34 cellular contexts compared by ENCODE assay signal in genomic region chr16:19299565-19299964, GRCh38. TPM values are rescaled to one million over a fixed set of nuclear protein-coding genes. Genes with fewer than 3 reads are reported as not detected.
"Had no signal": no experiment of that assay in that cellular context is flagged by ENCODE, and none has a peak within 500 bp of the region (broad histone marks: within the 10 kb centered on the region; RNA-seq: fewer than 3 reads in every experiment).

No MANE protein-coding gene starts in this region.

- H3K9me3 ChIP-seq: neutrophil, pancreas, psoas muscle, right lobe of liver, sigmoid colon, stomach, thoracic aorta, thyroid gland, tibial nerve, upper lobe of left lung, vagina had no signal

- H3K9me3 Mint-ChIP-seq: natural killer cell treated with Interleukin-12 subunit alpha and Interleukin-12 subunit beta and Interleukin-15 and Interleukin-18, amount 100 ng/mL, for 72 hours; nephron progenitor cell; neural crest cell had no signal

- H3K27me3 ChIP-seq: neutrophil, right lobe of liver, sigmoid colon, stomach, thyroid gland, tibial nerve, upper lobe of left lung, vagina had no signal

- H3K27ac ChIP-seq: neutrophil, pancreas, psoas muscle, right lobe of liver, sigmoid colon, stomach, thoracic aorta, thyroid gland, tibial nerve, upper lobe of left lung, vagina had no signal

- H3K36me3 Mint-ChIP-seq: naive B cell; naive thymus-derived CD8-positive, alpha-beta T cell; natural killer cell treated with Interleukin-12 subunit alpha and Interleukin-12 subunit beta and Interleukin-15 and Interleukin-18, amount 100 ng/mL, for 72 hours had no signal

- H3K27ac Mint-ChIP-seq: naive B cell; naive thymus-derived CD8-positive, alpha-beta T cell; natural killer cell treated with Interleukin-12 subunit alpha and Interleukin-12 subunit beta and Interleukin-15 and Interleukin-18, amount 100 ng/mL, for 72 hours; nephron progenitor cell; stimulated activated naive CD8-positive, alpha-beta T cell treated with anti-CD3 and anti-CD28 coated beads, Interleukin-15, Interleukin-2, amounts not matched to agents 100 ng/mL and 50 ng/mL, for 24 hours had no signal

- H3K4me3 ChIP-seq: pancreas, psoas muscle, right lobe of liver, sigmoid colon, stomach, thoracic aorta, thyroid gland, tibial nerve, upper lobe of left lung, vagina had no signal

- DNase-seq: naive B cell; naive thymus-derived CD8-positive, alpha-beta T cell; nephron progenitor cell; nucleus accumbens; pancreas; psoas muscle; right cardiac atrium; right lobe of liver; sigmoid colon; small intestine; stimulated activated CD4-positive, alpha-beta T cell treated with anti-CD3 and anti-CD28 coated beads, Interleukin-15, amount 100 ng/mL, for 24 hours; stimulated activated CD4-positive, alpha-beta T cell treated with anti-CD3 and anti-CD28 coated beads, Interleukin-4, amount 100 ng/mL, for 1 hour; stimulated activated CD4-positive, alpha-beta T cell treated with anti-CD3 and anti-CD28 coated beads, Interleukin-4, amount 100 ng/mL, for 4 hours; stimulated activated CD8-positive, alpha-beta memory T cell treated with anti-CD3 and anti-CD28 coated beads, Interleukin-4, amount 100 ng/mL, for 48 hours; stimulated activated naive CD4-positive, alpha-beta T cell treated with Interleukin-2 at 50 U/mL for 16 hours; stomach; thyroid gland; trophoblast cell; upper lobe of left lung had no signal

- H3K4me1 ChIP-seq: pancreas, psoas muscle, right lobe of liver, sigmoid colon, stomach, thyroid gland, tibial nerve, vagina had no signal

- H3K4me3 Mint-ChIP-seq: naive B cell; naive thymus-derived CD8-positive, alpha-beta T cell; natural killer cell treated with Interleukin-12 subunit alpha and Interleukin-12 subunit beta and Interleukin-15 and Interleukin-18, amount 100 ng/mL, for 72 hours; nephron progenitor cell; neural crest cell; stimulated activated naive CD8-positive, alpha-beta T cell treated with anti-CD3 and anti-CD28 coated beads, Interleukin-15, Interleukin-2, amounts not matched to agents 100 ng/mL and 50 ng/mL, for 24 hours had no signal

- H3K36me3 ChIP-seq: neutrophil, pancreas, right lobe of liver, sigmoid colon, stomach, thoracic aorta, thyroid gland, tibial nerve, upper lobe of left lung, vagina had no signal

- ATAC-seq: naive thymus-derived CD8-positive, alpha-beta T cell; natural killer cell treated with Interleukin-12 subunit alpha and Interleukin-12 subunit beta and Interleukin-15 and Interleukin-18, amount 100 ng/mL, for 72 hours; pancreas; psoas muscle; right cardiac atrium; right lobe of liver had no signal

RNA-seq across cellular contexts. Expression of gene CLEC19A, which starts 14.0 kb away (rescaled TPM):
- total RNA-seq: naive thymus-derived CD8-positive, alpha-beta T cell; natural killer cell treated with Interleukin-12 subunit alpha and Interleukin-12 subunit beta and Interleukin-15 and Interleukin-18, amount 100 ng/mL, for 72 hours; neural crest cell; omental fat pad; osteocyte; posterior vena cava; psoas muscle; renal cortical epithelial cell; right cardiac atrium; sigmoid colon; skeletal muscle tissue; subcutaneous adipose tissue; temporal lobe; thoracic aorta; thyroid gland; tibial nerve; upper lobe of left lung; ureter; vagina had no signal
- polyA plus RNA-seq: naive thymus-derived CD8-positive, alpha-beta T cell; pancreas; psoas muscle; right cardiac atrium; sigmoid colon; small intestine; stomach had no signal
